ENCODE assay signal across 8 cellular contexts in the genomic region with DNA sequence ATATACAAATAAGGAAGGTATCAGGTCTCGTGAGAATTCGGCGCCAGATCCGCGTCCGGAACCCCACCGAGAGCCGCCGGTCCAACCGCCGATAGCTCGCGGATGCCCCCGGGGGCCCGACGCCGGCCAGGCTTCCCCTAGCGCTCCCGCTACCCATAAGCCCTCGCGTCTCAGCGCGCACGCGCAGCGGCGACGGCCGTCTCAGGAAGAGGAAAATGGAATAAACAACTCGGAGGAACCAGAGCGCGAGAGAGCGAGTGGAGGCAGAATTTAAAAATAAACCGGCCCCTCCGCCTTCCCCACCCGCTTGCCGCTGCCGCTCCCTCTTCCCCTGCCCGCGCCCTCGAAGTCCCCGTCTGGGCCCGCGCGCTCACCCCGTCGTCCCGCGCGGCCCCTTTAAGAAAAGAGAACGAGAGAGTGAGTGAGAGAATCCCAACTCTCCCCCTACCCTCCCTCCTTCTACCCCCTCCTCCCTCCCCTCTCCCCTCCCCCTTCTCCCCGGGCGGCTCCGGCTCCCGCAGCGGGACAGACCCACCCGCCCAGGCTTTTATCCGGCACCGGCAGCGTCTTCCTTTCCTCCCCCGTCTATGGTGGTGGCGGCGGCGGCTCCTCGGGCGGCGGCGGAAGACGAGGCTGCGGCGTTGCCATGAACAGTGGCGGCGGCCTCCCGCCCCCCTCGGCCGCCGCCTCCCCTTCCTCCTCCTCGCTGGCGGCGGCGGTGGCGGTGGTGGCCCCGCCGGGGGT. TPM values are rescaled to one million over a fixed set of nuclear protein-coding genes. Genes with fewer than 3 reads are reported as not detected.
DNase-seq lines count a peak whose midpoint lies in the region; ATAC-seq, FAIRE-seq and TF ChIP-seq lines count a peak whose summit lies in the region.

PAN3 (plus strand) TSS at position 534 of the 744 bp plus-strand sequence; CDS start at position 647, 113 bp downstream.

- peaks cover 57% of the 10 kb centered on the region for H3K79me2 ChIP-seq in astrocyte (ENCODE audit: insufficient read depth, low read length)

- H3K27me3 ChIP-seq in astrocyte (ENCODE audit: insufficient read depth, low read length) = no peaks in the 10 kb centered on the region

- peak; percentile 90 for DNase-seq in GM13977 (ENCODE audit: low spot score)
- DNase-seq in NCI-H1694 treated with DMSO at 0.1 percent for 48 hours (lab: John Stamatoyannopoulos, UW) = peak; percentile 58
- peak; percentile 89 for DNase-seq in T-helper 22 cell (ENCODE audit: low read depth)
- peak; percentile 71 for DNase-seq in astrocyte (ENCODE audit: low read depth)
- DNase-seq in hepatic stellate cell (ENCODE audit: low spot score) = peak; percentile 90
- DNase-seq in retina = peak; percentile 97
- DNase-seq in OCI-M2 (lab: John Stamatoyannopoulos, UW; ENCODE audit: unreplicated experiment) = no peak

- no peak for FAIRE-seq in astrocyte (lab: Jason Lieb, UNC)

- H3K4me1 Mint-ChIP-seq in astrocyte (ENCODE audit: low read depth, unreplicated experiment) = peaks cover 18% of the 10 kb centered on the region

- H3K36me3 ChIP-seq in astrocyte (ENCODE audit: insufficient read depth, low read length) = no peaks in the 10 kb centered on the region

- TF ChIP-seq CTCF in GM13977 (IDR thresholded peaks at IDR 0.05; ENCODE audit: extremely low read depth, insufficient read depth, missing control alignments) = peak; percentile 27
- TF ChIP-seq CTCF in astrocyte (IDR thresholded peaks at IDR 0.05; ENCODE audit: insufficient read depth, low read depth, low read length) = no peak

- H2AFZ ChIP-seq in astrocyte (ENCODE audit: low read depth, low read length) = peak within 1 kb of the TSS; percentile 72

- H3K9me3 ChIP-seq in astrocyte (ENCODE audit: insufficient read depth, low read depth, low read length) = no peaks in the 10 kb centered on the region

- ATAC-seq in HG02840 (IDR thresholded peaks at IDR 0.05; ENCODE audit: low FRiP score, unreplicated experiment) = peak; percentile 66

- peak within 1 kb of the TSS; percentile 74 for H3K4me3 ChIP-seq in astrocyte (ENCODE audit: insufficient read depth, low read depth, low read length)

- H4K20me1 ChIP-seq in astrocyte (ENCODE audit: insufficient read depth, low read length) = peaks cover 36% of the 10 kb centered on the region

- in situ Hi-C loops in GM13977 (cut with MboI; ENCODE audit: low pct_unique_long_range_greater_than_20kb, low sequenced_read_pairs, unreplicated experiment) = no loop called here

- H3K4me1 ChIP-seq in astrocyte (ENCODE audit: insufficient read depth, low read length) = peaks cover 5% of the 10 kb centered on the region

- no peaks in the 10 kb centered on the region for H3K9me3 Mint-ChIP-seq in astrocyte (ENCODE audit: unreplicated experiment)

- no peaks in the 10 kb centered on the region for H3K27me3 Mint-ChIP-seq in astrocyte (ENCODE audit: low read depth, unreplicated experiment)

- H3K27ac ChIP-seq in astrocyte (ENCODE audit: low read depth, low read length) = peak within 1 kb of the TSS; percentile 96

- H3K9ac ChIP-seq in astrocyte (ENCODE audit: low read length) = peak within 1 kb of the TSS; percentile 94

- H3K36me3 Mint-ChIP-seq in astrocyte (ENCODE audit: low read depth, unreplicated experiment) = no peaks in the 10 kb centered on the region

- peak within 1 kb of the TSS; percentile 90 for H3K4me2 ChIP-seq in astrocyte (ENCODE audit: low read length)

- peak within 1 kb of the TSS; percentile 98 for H3K4me3 Mint-ChIP-seq in astrocyte (ENCODE audit: unreplicated experiment)

- H3K27ac Mint-ChIP-seq in astrocyte (ENCODE audit: unreplicated experiment) = peak within 1 kb of the TSS; percentile 95

RNA-seq across cellular contexts. Expression of gene PAN3, which starts in this region (rescaled TPM):
- 24.9 and 28.3 TPM in 2 replicates for total RNA-seq in astrocyte
